In genomic region chr10:2137549-2138174, GRCh38 we compare ENCODE assay signal across 8 cellular contexts.
DNase-seq lines count a peak whose midpoint lies in the region; ATAC-seq and TF ChIP-seq lines count a peak whose summit lies in the region.
"Had no signal": no experiment of that assay in that cellular context is flagged by ENCODE, and none has a peak within 500 bp of the region (broad histone marks: within the 10 kb centered on the region; RNA-seq: fewer than 3 reads in every experiment).

No MANE protein-coding gene starts in this region.

- no peaks in the 10 kb centered on the region for H3K27me3 ChIP-seq in GM06990 (replicated peaks; ENCODE audit: control insufficient read depth, insufficient read depth, low read length)
- no peaks in the 10 kb centered on the region for H3K27me3 ChIP-seq in GM23338 (ENCODE audit: insufficient read depth)

- no peak overlapping the region for H3K27ac Mint-ChIP-seq in GM23338
- H3K27ac Mint-ChIP-seq: activated naive CD8-positive, alpha-beta T cell treated with anti-CD3 and anti-CD28 coated beads for 36 hours had no signal

- H3K36me3 Mint-ChIP-seq in GM23338 (ENCODE audit: low read depth) = peaks cover 6% of the 10 kb centered on the region; the same call in 2 of the 3 replicates
- H3K36me3 Mint-ChIP-seq: activated naive CD8-positive, alpha-beta T cell treated with anti-CD3 and anti-CD28 coated beads for 36 hours had no signal

- no peaks in the 10 kb centered on the region for H3K27me3 Mint-ChIP-seq in GM23338 (ENCODE audit: insufficient read depth, low read depth, poor library complexity)

- no peaks in the 10 kb centered on the region for H4K20me1 ChIP-seq in GM23338 (replicated peaks; ENCODE audit: insufficient read depth)

- peak overlapping the region; percentile 93; the same call in 1 of the 2 replicates for H2AFZ ChIP-seq in GM23338

- no peak for DNase-seq in GM06990 (ENCODE audit: extremely low read depth, insufficient read length)
- peak; percentile 77 for DNase-seq in GM23338 (ENCODE audit: low spot score)
- DNase-seq in OCI-M1 (lab: John Stamatoyannopoulos, UW) = peak; percentile 31
- peak; percentile 32 for DNase-seq in kidney glomerular epithelial cell (lab: John Stamatoyannopoulos, UW)
- DNase-seq in NOMO-1 treated with DMSO at 0.1 percent for 48 hours (lab: John Stamatoyannopoulos, UW; ENCODE audit: unreplicated experiment) = no peak
- no peak for DNase-seq in sciatic nerve (ENCODE audit: low spot score)
- DNase-seq in NCI-H446 treated with DMSO at 0.1 percent for 48 hours (lab: John Stamatoyannopoulos, UW) = no peak
- DNase-seq: activated naive CD8-positive, alpha-beta T cell treated with anti-CD3 and anti-CD28 coated beads for 36 hours had no signal

- TF ChIP-seq CTCF in GM06990 (IDR thresholded peaks at IDR 0.05; ENCODE audit: insufficient read depth, low read length, poor library complexity, severe bottlenecking) (peak; percentile 57), GM23338 (conservative IDR thresholded peaks at IDR 0.05; ENCODE audit: low read depth in 2 of 2) (peak; percentile 83)

- H3K4me3 ChIP-seq in GM06990 (replicated peaks; ENCODE audit: low read depth, low read length) = no peak overlapping the region
- H3K4me3 ChIP-seq in GM23338 = no peak overlapping the region

- H3K27ac ChIP-seq in GM23338 (ENCODE audit: low read depth) = no peak overlapping the region

- H3K79me2 ChIP-seq in GM23338 (replicated peaks; ENCODE audit: insufficient read depth) = no peaks in the 10 kb centered on the region

- H3K4me2 ChIP-seq in GM23338 = no peak overlapping the region

- intact Hi-C loops in sciatic nerve (cut with DNase I) = no loop called here

- H3K9me3 Mint-ChIP-seq in GM23338 = peaks cover 11% of the 10 kb centered on the region
- H3K9me3 Mint-ChIP-seq: activated naive CD8-positive, alpha-beta T cell treated with anti-CD3 and anti-CD28 coated beads for 36 hours had no signal

- H3K4me1 Mint-ChIP-seq in GM23338 = peaks cover 7% of the 10 kb centered on the region; the same call in 2 of the 3 replicates
- H3K4me1 Mint-ChIP-seq: activated naive CD8-positive, alpha-beta T cell treated with anti-CD3 and anti-CD28 coated beads for 36 hours had no signal

- peak; percentile 92 for ATAC-seq in GM23338
- no peak for ATAC-seq in sciatic nerve

- H3K4me1 ChIP-seq in GM23338 (ENCODE audit: insufficient read depth) = no peaks in the 10 kb centered on the region

- H3F3A ChIP-seq in GM23338 (replicated peaks; ENCODE audit: low read depth) = no peaks in the 10 kb centered on the region

- H3K9me2 ChIP-seq in GM23338 (ENCODE audit: insufficient read depth) = peaks cover 7% of the 10 kb centered on the region; the same call in 1 of the 2 replicates

- H3K36me3 ChIP-seq in GM06990 (ENCODE audit: control insufficient read depth, insufficient read depth, low read length) = no peaks in the 10 kb centered on the region
- no peaks in the 10 kb centered on the region for H3K36me3 ChIP-seq in GM23338 (ENCODE audit: insufficient read depth)

- no peak overlapping the region for H3K4me3 Mint-ChIP-seq in GM23338
- H3K4me3 Mint-ChIP-seq: activated naive CD8-positive, alpha-beta T cell treated with anti-CD3 and anti-CD28 coated beads for 36 hours had no signal

TF ChIP-seq in GM23338, 12 proteins besides CTCF, POLR2A, EP300 and RAD21:
- TF ChIP-seq, protein P1, sequence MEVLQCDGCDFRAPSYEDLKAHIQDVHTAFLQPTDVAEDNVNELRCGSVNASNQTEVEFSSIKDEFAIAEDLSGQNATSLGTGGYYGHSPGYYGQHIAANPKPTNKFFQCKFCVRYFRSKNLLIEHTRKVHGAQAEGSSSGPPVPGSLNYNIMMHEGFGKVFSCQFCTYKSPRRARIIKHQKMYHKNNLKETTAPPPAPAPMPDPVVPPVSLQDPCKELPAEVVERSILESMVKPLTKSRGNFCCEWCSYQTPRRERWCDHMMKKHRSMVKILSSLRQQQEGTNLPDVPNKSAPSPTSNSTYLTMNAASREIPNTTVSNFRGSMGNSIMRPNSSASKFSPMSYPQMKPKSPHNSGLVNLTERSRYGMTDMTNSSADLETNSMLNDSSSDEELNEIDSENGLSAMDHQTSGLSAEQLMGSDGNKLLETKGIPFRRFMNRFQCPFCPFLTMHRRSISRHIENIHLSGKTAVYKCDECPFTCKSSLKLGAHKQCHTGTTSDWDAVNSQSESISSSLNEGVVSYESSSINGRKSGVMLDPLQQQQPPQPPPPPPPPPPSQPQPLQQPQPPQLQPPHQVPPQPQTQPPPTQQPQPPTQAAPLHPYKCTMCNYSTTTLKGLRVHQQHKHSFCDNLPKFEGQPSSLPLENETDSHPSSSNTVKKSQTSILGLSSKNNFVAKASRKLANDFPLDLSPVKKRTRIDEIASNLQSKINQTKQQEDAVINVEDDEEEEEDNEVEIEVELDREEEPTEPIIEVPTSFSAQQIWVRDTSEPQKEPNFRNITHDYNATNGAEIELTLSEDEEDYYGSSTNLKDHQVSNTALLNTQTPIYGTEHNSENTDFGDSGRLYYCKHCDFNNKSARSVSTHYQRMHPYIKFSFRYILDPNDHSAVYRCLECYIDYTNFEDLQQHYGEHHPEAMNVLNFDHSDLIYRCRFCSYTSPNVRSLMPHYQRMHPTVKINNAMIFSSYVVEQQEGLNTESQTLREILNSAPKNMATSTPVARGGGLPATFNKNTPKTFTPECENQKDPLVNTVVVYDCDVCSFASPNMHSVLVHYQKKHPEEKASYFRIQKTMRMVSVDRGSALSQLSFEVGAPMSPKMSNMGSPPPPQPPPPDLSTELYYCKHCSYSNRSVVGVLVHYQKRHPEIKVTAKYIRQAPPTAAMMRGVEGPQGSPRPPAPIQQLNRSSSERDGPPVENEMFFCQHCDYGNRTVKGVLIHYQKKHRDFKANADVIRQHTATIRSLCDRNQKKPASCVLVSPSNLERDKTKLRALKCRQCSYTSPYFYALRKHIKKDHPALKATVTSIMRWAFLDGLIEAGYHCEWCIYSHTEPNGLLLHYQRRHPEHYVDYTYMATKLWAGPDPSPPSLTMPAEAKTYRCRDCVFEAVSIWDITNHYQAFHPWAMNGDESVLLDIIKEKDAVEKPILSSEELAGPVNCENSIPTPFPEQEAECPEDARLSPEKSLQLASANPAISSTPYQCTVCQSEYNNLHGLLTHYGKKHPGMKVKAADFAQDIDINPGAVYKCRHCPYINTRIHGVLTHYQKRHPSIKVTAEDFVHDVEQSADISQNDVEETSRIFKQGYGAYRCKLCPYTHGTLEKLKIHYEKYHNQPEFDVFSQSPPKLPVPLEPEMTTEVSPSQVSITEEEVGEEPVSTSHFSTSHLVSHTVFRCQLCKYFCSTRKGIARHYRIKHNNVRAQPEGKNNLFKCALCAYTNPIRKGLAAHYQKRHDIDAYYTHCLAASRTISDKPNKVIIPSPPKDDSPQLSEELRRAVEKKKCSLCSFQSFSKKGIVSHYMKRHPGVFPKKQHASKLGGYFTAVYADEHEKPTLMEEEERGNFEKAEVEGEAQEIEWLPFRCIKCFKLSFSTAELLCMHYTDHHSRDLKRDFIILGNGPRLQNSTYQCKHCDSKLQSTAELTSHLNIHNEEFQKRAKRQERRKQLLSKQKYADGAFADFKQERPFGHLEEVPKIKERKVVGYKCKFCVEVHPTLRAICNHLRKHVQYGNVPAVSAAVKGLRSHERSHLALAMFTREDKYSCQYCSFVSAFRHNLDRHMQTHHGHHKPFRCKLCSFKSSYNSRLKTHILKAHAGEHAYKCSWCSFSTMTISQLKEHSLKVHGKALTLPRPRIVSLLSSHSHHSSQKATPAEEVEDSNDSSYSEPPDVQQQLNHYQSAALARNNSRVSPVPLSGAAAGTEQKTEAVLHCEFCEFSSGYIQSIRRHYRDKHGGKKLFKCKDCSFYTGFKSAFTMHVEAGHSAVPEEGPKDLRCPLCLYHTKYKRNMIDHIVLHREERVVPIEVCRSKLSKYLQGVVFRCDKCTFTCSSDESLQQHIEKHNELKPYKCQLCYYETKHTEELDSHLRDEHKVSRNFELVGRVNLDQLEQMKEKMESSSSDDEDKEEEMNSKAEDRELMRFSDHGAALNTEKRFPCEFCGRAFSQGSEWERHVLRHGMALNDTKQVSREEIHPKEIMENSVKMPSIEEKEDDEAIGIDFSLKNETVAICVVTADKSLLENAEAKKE (CRISPR knock-in tag; IDR thresholded peaks at IDR 0.05) = peak; percentile 49; the same call in 1 of the 2 replicates
- TF ChIP-seq, protein P2, sequence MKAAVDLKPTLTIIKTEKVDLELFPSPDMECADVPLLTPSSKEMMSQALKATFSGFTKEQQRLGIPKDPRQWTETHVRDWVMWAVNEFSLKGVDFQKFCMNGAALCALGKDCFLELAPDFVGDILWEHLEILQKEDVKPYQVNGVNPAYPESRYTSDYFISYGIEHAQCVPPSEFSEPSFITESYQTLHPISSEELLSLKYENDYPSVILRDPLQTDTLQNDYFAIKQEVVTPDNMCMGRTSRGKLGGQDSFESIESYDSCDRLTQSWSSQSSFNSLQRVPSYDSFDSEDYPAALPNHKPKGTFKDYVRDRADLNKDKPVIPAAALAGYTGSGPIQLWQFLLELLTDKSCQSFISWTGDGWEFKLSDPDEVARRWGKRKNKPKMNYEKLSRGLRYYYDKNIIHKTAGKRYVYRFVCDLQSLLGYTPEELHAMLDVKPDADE (IDR thresholded peaks at IDR 0.05) = no peak

Comparison
In these comparisons a context has a peak if more than half of its experiments do, and no peak if none do; other contexts are left out.
1. DNase-seq: peak in GM23338 (single experiment), OCI-M1 (single experiment) and kidney glomerular epithelial cell (single experiment); none in GM06990 (single experiment), NOMO-1 treated with DMSO at 0.1 percent for 48 hours (single experiment), sciatic nerve (single experiment) and NCI-H446 treated with DMSO at 0.1 percent for 48 hours (single experiment).